8 cellular contexts compared by ENCODE assay signal in the genomic region with DNA sequence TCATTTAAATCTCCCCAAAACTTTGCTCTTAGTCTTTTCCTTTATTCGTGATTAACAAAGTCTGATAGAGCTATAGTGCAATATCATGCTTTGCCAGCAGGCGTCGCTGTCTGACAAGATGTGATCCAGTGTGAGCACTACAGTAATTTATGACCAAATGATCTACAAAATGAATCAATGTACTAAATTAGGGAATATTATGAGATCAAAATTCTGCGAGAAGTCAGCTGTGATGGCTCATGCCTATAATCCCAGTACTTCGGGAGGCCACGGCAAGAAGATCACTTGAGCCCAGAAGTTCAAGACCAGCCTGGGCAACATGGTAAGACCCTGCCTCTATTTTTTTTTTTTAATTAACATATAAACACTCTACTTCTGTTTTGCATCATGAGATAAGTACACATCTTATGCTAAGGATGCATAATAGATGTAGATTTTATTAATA. TPM values are rescaled to one million over a fixed set of nuclear protein-coding genes. Genes with fewer than 3 reads are reported as not detected.
DNase-seq lines count a peak whose midpoint lies in the region; ATAC-seq and TF ChIP-seq lines count a peak whose summit lies in the region.

No MANE protein-coding gene starts in this region.

- in situ Hi-C loops in HAP-1 (cut with MboI; ENCODE audit: low sequenced_read_pairs), result loop anchor here (10.0 kb wide), 1 partner anchor 166 kb away; no protein-coding TSS in a partner anchor

- peak; percentile 82 for TF ChIP-seq CTCF in BE2C (IDR thresholded peaks at IDR 0.05; ENCODE audit: low read depth, low read length)

- H3K4me1 ChIP-seq in BE2C, result no peaks in the 10 kb centered on the region; the same call in 1 of the 2 replicates
- peaks cover 8% of the 10 kb centered on the region for H3K4me1 ChIP-seq in HAP-1

- H3K27me3 ChIP-seq in BE2C (no peaks in the 10 kb centered on the region), HAP-1 (ENCODE audit: low read depth) (no peaks in the 10 kb centered on the region)

- H3K36me3 ChIP-seq in BE2C (no peaks in the 10 kb centered on the region), HAP-1 (replicated peaks) (no peaks in the 10 kb centered on the region)

- DNase-seq in BE2C (peak; percentile 57), HAP-1 (ENCODE audit: low spot score in 2 of 2) (peak; percentile 26 to 83), T follicular helper cell (ENCODE audit: low read depth) (peak; percentile 76), iris pigment epithelial cell (ENCODE audit: low read depth) (peak; percentile 57), amniotic stem cell (lab: John Stamatoyannopoulos, UW) (no peak)
- peak; percentile 67 for DNase-seq in activated naive CD8-positive, alpha-beta T cell treated with anti-CD3 and anti-CD28 coated beads, Interleukin-2, amount 50 U/mL, for 16 hours (ENCODE audit: low read depth, low spot score)
- peak; percentile 80 to 91 for DNase-seq in stimulated activated CD4-positive, alpha-beta T cell treated with anti-CD3 and anti-CD28 coated beads, Interleukin-4, amount 100 ng/mL, for 48 hours (ENCODE audit: low read depth in 2 of 2)

- H3K4me3 ChIP-seq in BE2C (ENCODE audit: low read depth, low read length) (no peak overlapping the region), HAP-1 (no peak overlapping the region)

- ATAC-seq in HG02798 (IDR thresholded peaks at IDR 0.05; ENCODE audit: poor library complexity, unreplicated experiment), result no peak

- H3K9me3 ChIP-seq in BE2C (no peaks in the 10 kb centered on the region), HAP-1 (peaks cover 11% of the 10 kb centered on the region)

RNA-seq across cellular contexts. Expression of gene SPSB1, which starts 3.6 kb away (rescaled TPM):
- polyA plus RNA-seq in BE2C (2012; ENCODE audit: insufficient read depth, insufficient read length, low read depth), result 8.9 TPM

RNA-seq across cellular contexts. Expression of gene H6PD, which starts 54.5 kb away (rescaled TPM):
- polyA plus RNA-seq in BE2C (2012; ENCODE audit: insufficient read depth, insufficient read length, low read depth), result 0.60 TPM
